ENCODE assay signal across 8 cellular contexts in the genomic region with DNA sequence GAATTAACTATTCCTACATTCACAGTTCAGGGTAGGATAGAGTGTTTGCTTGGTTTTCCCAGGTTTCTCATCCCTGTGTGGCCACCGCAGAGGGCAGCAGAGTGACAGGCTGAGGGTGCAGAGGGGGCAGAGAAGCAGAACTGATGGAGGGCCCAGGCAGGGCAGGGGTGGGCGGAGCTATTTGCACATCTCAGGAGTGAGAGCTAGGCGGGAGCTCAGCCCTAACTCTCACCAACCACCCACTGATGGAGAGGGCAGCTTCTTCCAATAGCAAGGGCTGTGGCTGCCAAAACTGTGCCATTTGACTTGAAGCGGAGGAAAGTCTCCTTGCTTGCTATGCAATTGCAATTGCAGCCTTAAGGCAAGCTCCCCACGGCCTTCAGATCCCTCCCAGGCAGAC. TPM values are rescaled to one million over a fixed set of nuclear protein-coding genes. Genes with fewer than 3 reads are reported as not detected.
DNase-seq lines count a peak whose midpoint lies in the region; TF ChIP-seq lines count a peak whose summit lies in the region.

No MANE protein-coding gene starts in this region.

- no peaks in the 10 kb centered on the region for H3K36me3 Mint-ChIP-seq in IgD-negative memory B cell

- H3K9ac ChIP-seq in GM23248 = no peak overlapping the region

- H3K27me3 ChIP-seq in GM23248 (replicated peaks; ENCODE audit: insufficient read depth) = no peaks in the 10 kb centered on the region

- no peaks in the 10 kb centered on the region for H3K9me3 ChIP-seq in GM23248 (ENCODE audit: low read depth)

- H2AFZ ChIP-seq in GM23248 = no peak overlapping the region

- peak overlapping the region in 3 of 4 donors; percentile 1 to 64 (median 37) for H3K4me3 Mint-ChIP-seq in IgD-negative memory B cell

- H3K27ac ChIP-seq in GM23248 = no peak overlapping the region

- no peaks in the 10 kb centered on the region for H3K36me3 ChIP-seq in GM23248 (ENCODE audit: low read depth)

- peak; percentile 12 for TF ChIP-seq CTCF in astrocyte of the spinal cord (IDR thresholded peaks at IDR 0.05; ENCODE audit: low read depth, low read length)

- no peaks in the 10 kb centered on the region for H3F3A ChIP-seq in GM23248 (ENCODE audit: insufficient read depth)

- no peaks in the 10 kb centered on the region for H3K27me3 Mint-ChIP-seq in IgD-negative memory B cell

- H3K4me3 ChIP-seq in astrocyte of the spinal cord (ENCODE audit: low read depth, low read length) = no peak overlapping the region
- no peak overlapping the region for H3K4me3 ChIP-seq in GM23248

- H3K9me3 Mint-ChIP-seq in IgD-negative memory B cell = no peaks in the 10 kb centered on the region

- in situ Hi-C loops in astrocyte of the spinal cord (cut with HindIII; ENCODE audit: low sequenced_read_pairs) = no loop called here
- in situ Hi-C loops in GM23248 (cut with MboI) = no loop called here

- no peaks in the 10 kb centered on the region for H3K4me1 ChIP-seq in GM23248 (ENCODE audit: insufficient read depth)

- 58 to 62% methylated on average over 5 of the region's 5 CpGs for WGBS in GM23248 (ENCODE audit: low coverage in 1 of 2, low lambda C conversion rate in 2 of 2, missing lambda C conversion rate in 2 of 2), 2 experiments

- H3K79me2 ChIP-seq in GM23248 (ENCODE audit: insufficient read depth) = no peaks in the 10 kb centered on the region

- H3K27ac Mint-ChIP-seq in IgD-negative memory B cell = peak overlapping the region in 1 of 3 donors; percentile 88

- H3K9me2 ChIP-seq in GM23248 (ENCODE audit: insufficient read depth) = no peaks in the 10 kb centered on the region

- no peaks in the 10 kb centered on the region for H4K20me1 ChIP-seq in GM23248 (ENCODE audit: insufficient read depth)

- no peak overlapping the region for H3K4me2 ChIP-seq in GM23248 (ENCODE audit: unreplicated experiment)

- DNase-seq in SHP77 (lab: John Stamatoyannopoulos, UW) = peak; percentile 0 to 46
- no peak for DNase-seq in SHP77 treated with DMSO at 0.1 percent for 48 hours (lab: John Stamatoyannopoulos, UW)
- no peak for DNase-seq in astrocyte of the spinal cord (ENCODE audit: low read depth, low spot score)
- DNase-seq in stimulated activated CD8-positive, alpha-beta memory T cell treated with anti-CD3 and anti-CD28 coated beads, Interleukin-4, amount 100 ng/mL, for 24 hours (ENCODE audit: low read depth) = peak; percentile 2
- DNase-seq in DMS79 treated with DMSO at 0.1 percent for 48 hours (lab: John Stamatoyannopoulos, UW) = no peak
- no peak for DNase-seq in GM23248
- DNase-seq in NCI-H187 treated with DMSO at 0.1 percent for 48 hours (lab: John Stamatoyannopoulos, UW) = no peak

- H3K4me1 Mint-ChIP-seq in IgD-negative memory B cell = peaks cover 22 to 41% (median 33%) of the 10 kb centered on the region in 3 donors

RNA-seq across cellular contexts. Expression of a gene that starts 12.0 kb away (rescaled TPM):
- 117 TPM for polyA plus RNA-seq in IgD-negative memory B cell
- 121 and 144 TPM in 2 replicates for total RNA-seq in GM23248 (2014; rRNA removed; shearing (Covaris generic))
- polyA plus RNA-seq in GM23248 (2016; fragmentation: Nextera tagmentation; extraction: Ambion mirVana) = 109 and 111 TPM in 2 replicates

Comparison
In these comparisons a context has a peak if more than half of its experiments do, and no peak if none do; other contexts are left out.
1. DNase-seq: peak in SHP77 (2 of 2) and stimulated activated CD8-positive, alpha-beta memory T cell treated with anti-CD3 and anti-CD28 coated beads, Interleukin-4, amount 100 ng/mL, for 24 hours (single experiment); none in SHP77 treated with DMSO at 0.1 percent for 48 hours (single experiment), astrocyte of the spinal cord (single experiment), DMS79 treated with DMSO at 0.1 percent for 48 hours (single experiment), GM23248 (single experiment) and NCI-H187 treated with DMSO at 0.1 percent for 48 hours (single experiment).